8 cellular contexts compared by ENCODE assay signal in the genomic region with DNA sequence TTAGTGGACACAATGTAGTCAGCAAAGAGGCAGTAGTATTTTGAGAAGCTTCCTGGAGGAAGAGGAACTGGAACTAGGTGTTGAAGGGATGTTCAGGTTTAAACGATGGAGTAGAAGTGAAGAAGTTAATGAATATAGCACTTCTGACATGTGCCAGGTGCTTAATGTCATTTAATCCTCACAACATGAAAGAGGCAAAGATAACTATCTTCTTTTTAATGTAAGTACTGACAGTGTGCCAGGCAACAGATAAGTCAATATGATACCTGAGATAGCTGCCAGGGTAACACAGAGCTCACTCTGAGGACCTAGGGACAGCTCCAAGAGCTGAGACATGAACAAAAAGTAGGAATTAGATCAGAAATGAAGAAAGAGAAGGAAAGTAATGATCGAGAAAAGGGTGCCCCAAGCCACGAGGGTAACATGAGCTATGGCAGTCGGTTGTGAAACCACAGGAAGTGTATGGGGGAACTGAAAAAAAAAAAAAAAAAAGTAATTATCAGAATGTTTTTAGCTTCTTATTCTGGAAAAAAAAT.
DNase-seq lines count a peak whose midpoint lies in the region; ATAC-seq, FAIRE-seq and TF ChIP-seq lines count a peak whose summit lies in the region.

No MANE protein-coding gene starts in this region.

- peak overlapping the region; percentile 49; the same call in 1 of the 2 replicates for H3K9ac ChIP-seq in BLaER1

- peaks cover 36% of the 10 kb centered on the region for H3K4me1 ChIP-seq in BLaER1

- H3K9me3 ChIP-seq in BLaER1: no peaks in the 10 kb centered on the region; the same call in 1 of the 2 replicates

- H3K4me2 ChIP-seq in BLaER1: peak overlapping the region; percentile 76

- no peaks in the 10 kb centered on the region for H3K36me3 ChIP-seq in BLaER1

- DNase-seq in GM19239 (ENCODE audit: insufficient read length, low spot score) (no peak), HPDE6-E6E7 (ENCODE audit: extremely low spot score) (no peak), HTR-8/SVneo (ENCODE audit: insufficient read length, low spot score) (no peak), OCI-M1 (lab: John Stamatoyannopoulos, UW) (no peak), nucleus accumbens (lab: John Stamatoyannopoulos, UW) (no peak)

- FAIRE-seq in GM19239 (lab: Jason Lieb, UNC) (peak; percentile 80), HTR-8/SVneo (lab: Jason Lieb, UNC) (no peak)

- no peaks in the 10 kb centered on the region; the same call in 1 of the 2 replicates for H3K27me3 ChIP-seq in BLaER1

- 0 out of 2 replicates have a peak overlapping the region, but pooled peaks have one; percentile 42 for H3K27ac ChIP-seq in BLaER1

- H4K20me1 ChIP-seq in BLaER1: no peaks in the 10 kb centered on the region

- ATAC-seq in HG03460 (IDR thresholded peaks at IDR 0.05; ENCODE audit: unreplicated experiment) (peak; percentile 70), SK-N-SH treated with all-trans-retinoic acid at 6 μM for 48 hours (no peak)

- H3K4me3 ChIP-seq in BLaER1: no peak overlapping the region

TF ChIP-seq in SK-N-SH treated with all-trans-retinoic acid at 6 μM for 48 hours, 23 proteins besides CTCF, POLR2A, EP300 and RAD21:
- TF ChIP-seq TCF4 (CRISPR knock-in tag; IDR thresholded peaks at IDR 0.05; ENCODE audit: borderline replicate concordance) (peak; percentile 57; the same call in 1 of the 2 replicates), PPARA (CRISPR knock-in tag; IDR thresholded peaks at IDR 0.05; ENCODE audit: borderline replicate concordance) (0 out of 2 replicates have a peak, but pooled peaks have one; percentile 35), OSR1 (CRISPR knock-in tag; IDR thresholded peaks at IDR 0.05) (no peak), ZC3H10 (CRISPR knock-in tag; IDR thresholded peaks at IDR 0.05) (no peak)
- TF ChIP-seq, protein P1, sequence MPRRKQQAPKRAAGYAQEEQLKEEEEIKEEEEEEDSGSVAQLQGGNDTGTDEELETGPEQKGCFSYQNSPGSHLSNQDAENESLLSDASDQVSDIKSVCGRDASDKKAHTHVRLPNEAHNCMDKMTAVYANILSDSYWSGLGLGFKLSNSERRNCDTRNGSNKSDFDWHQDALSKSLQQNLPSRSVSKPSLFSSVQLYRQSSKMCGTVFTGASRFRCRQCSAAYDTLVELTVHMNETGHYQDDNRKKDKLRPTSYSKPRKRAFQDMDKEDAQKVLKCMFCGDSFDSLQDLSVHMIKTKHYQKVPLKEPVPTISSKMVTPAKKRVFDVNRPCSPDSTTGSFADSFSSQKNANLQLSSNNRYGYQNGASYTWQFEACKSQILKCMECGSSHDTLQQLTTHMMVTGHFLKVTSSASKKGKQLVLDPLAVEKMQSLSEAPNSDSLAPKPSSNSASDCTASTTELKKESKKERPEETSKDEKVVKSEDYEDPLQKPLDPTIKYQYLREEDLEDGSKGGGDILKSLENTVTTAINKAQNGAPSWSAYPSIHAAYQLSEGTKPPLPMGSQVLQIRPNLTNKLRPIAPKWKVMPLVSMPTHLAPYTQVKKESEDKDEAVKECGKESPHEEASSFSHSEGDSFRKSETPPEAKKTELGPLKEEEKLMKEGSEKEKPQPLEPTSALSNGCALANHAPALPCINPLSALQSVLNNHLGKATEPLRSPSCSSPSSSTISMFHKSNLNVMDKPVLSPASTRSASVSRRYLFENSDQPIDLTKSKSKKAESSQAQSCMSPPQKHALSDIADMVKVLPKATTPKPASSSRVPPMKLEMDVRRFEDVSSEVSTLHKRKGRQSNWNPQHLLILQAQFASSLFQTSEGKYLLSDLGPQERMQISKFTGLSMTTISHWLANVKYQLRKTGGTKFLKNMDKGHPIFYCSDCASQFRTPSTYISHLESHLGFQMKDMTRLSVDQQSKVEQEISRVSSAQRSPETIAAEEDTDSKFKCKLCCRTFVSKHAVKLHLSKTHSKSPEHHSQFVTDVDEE (CRISPR knock-in tag; IDR thresholded peaks at IDR 0.05): peak; percentile 47; the same call in 1 of the 2 replicates
